In the genomic region with DNA sequence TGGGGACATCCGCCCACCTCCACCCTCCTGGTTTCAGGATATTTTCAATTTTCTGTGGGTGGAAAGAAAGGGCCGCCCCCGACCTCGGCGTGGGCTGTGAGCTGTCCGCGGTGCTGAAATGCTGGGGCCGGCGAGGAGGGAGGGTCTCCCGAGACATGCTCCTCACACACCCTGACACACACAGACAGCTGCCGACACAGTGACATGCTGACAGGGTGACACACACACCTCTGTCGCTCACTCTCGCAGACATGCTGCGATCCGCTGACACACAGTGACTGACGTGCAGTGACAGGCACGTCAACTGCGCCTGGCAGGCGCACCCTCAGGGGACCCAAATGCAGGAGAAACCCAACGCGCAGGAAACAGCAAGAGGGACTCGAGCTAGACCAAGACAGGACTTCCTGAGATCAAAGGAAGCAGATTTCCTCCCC, we compare ENCODE assay signal across 1 cellular context.
TF ChIP-seq lines count a peak whose summit lies in the region.

No MANE protein-coding gene starts in this region.

TF ChIP-seq in liver, 16 proteins besides CTCF, POLR2A, EP300 and RAD21 (continued from another document):
- TF ChIP-seq REST (IDR thresholded peaks at IDR 0.05) = peak; percentile 98
